In genomic region chr2:227267406-227268115, GRCh38 we compare ENCODE assay signal across 15 cellular contexts. TPM values are rescaled to one million over a fixed set of nuclear protein-coding genes. Genes with fewer than 3 reads are reported as not detected.
DNase-seq lines count a peak whose midpoint lies in the region; ATAC-seq and TF ChIP-seq lines count a peak whose summit lies in the region.
"Had no signal": no experiment of that assay in that cellular context is flagged by ENCODE, and none has a peak within 500 bp of the region (broad histone marks: within the 10 kb centered on the region; RNA-seq: fewer than 3 reads in every experiment).

No MANE protein-coding gene starts in this region.

- no peak overlapping the region for H3K4me3 ChIP-seq in heart left ventricle
- H3K4me3 ChIP-seq in skeletal muscle cell (ENCODE audit: low read depth, low read length): no peak overlapping the region
- H3K4me3 ChIP-seq: body of pancreas had no signal

- no peak overlapping the region for H3K27ac ChIP-seq in heart left ventricle
- H3K27ac ChIP-seq: body of pancreas had no signal

- H3K27me3 Mint-ChIP-seq in activated naive CD4-positive, alpha-beta T cell treated with anti-CD3 and anti-CD28 coated beads, Interleukin-2, amount 10 ng/mL, durations not matched to agents 7 days and 5 days: peaks cover 3% of the 10 kb centered on the region

- H3K4me1 Mint-ChIP-seq in activated naive CD4-positive, alpha-beta T cell treated with anti-CD3 and anti-CD28 coated beads, Interleukin-2, amount 10 ng/mL, durations not matched to agents 7 days and 5 days: no peaks in the 10 kb centered on the region

- peak; percentile 59 to 77 (median 70) for ATAC-seq in heart left ventricle
- ATAC-seq: body of pancreas had no signal

- H3K9me3 ChIP-seq in heart left ventricle: no peaks in the 10 kb centered on the region
- H3K9me3 ChIP-seq: body of pancreas had no signal

- intact Hi-C loops in heart left ventricle (cut with DNase I): no loop called here

- TF ChIP-seq POLR2A in heart left ventricle (IDR thresholded peaks at IDR 0.05): no peak

- peak; percentile 38 for DNase-seq in ELR (ENCODE audit: low read depth)
- DNase-seq in RPMI7951 (ENCODE audit: low read depth): peak; percentile 83
- DNase-seq in heart left ventricle: peak in 2 of 5 donors; percentile 31 to 46
- peak; percentile 1 for DNase-seq in skeletal muscle cell (ENCODE audit: low read depth)
- DNase-seq in retina: no peak
- no peak for DNase-seq in NCI-H774 (lab: John Stamatoyannopoulos, UW)
- no peak for DNase-seq in activated naive CD4-positive, alpha-beta T cell treated with anti-CD3 and anti-CD28 coated beads, Interleukin-2, amount 10 ng/mL, durations not matched to agents 7 days and 5 days
- DNase-seq: activated CD4-positive, alpha-beta T cell treated with anti-CD3 and anti-CD28 coated beads for 4 hours; activated naive CD4-positive, alpha-beta T cell treated with anti-CD3 and anti-CD28 coated beads for 36 hours; body of pancreas; Kasumi-1; kidney; NCI-H345; stimulated activated CD4-positive, alpha-beta T cell treated with anti-CD3 and anti-CD28 coated beads, Interleukin-4, amount 100 ng/mL, for 24 hours; stimulated activated CD8-positive, alpha-beta memory T cell treated with anti-CD3 and anti-CD28 coated beads, Interleukin-4, amount 100 ng/mL, for 48 hours had no signal

- H3K4me1 ChIP-seq in heart left ventricle: no peaks in the 10 kb centered on the region
- H3K4me1 ChIP-seq: body of pancreas had no signal

- no peaks in the 10 kb centered on the region for H3K27me3 ChIP-seq in heart left ventricle
- H3K27me3 ChIP-seq: body of pancreas had no signal

- H3K27ac Mint-ChIP-seq in activated naive CD4-positive, alpha-beta T cell treated with anti-CD3 and anti-CD28 coated beads, Interleukin-2, amount 10 ng/mL, durations not matched to agents 7 days and 5 days: no peak overlapping the region
- H3K27ac Mint-ChIP-seq: activated naive CD4-positive, alpha-beta T cell treated with anti-CD3 and anti-CD28 coated beads for 36 hours had no signal

- H3K9me3 Mint-ChIP-seq in activated naive CD4-positive, alpha-beta T cell treated with anti-CD3 and anti-CD28 coated beads, Interleukin-2, amount 10 ng/mL, durations not matched to agents 7 days and 5 days: no peaks in the 10 kb centered on the region
- H3K9me3 Mint-ChIP-seq: activated naive CD4-positive, alpha-beta T cell treated with anti-CD3 and anti-CD28 coated beads for 36 hours had no signal

- WGBS in heart left ventricle, 4 donors: 66 to 71% (median 68%) methylated on average over 10 of the region's 10 CpGs

- H3K4me3 Mint-ChIP-seq in activated naive CD4-positive, alpha-beta T cell treated with anti-CD3 and anti-CD28 coated beads, Interleukin-2, amount 10 ng/mL, durations not matched to agents 7 days and 5 days: no peak overlapping the region
- H3K4me3 Mint-ChIP-seq: activated naive CD4-positive, alpha-beta T cell treated with anti-CD3 and anti-CD28 coated beads for 36 hours had no signal

- no peaks in the 10 kb centered on the region for H3K36me3 Mint-ChIP-seq in activated naive CD4-positive, alpha-beta T cell treated with anti-CD3 and anti-CD28 coated beads, Interleukin-2, amount 10 ng/mL, durations not matched to agents 7 days and 5 days

- CTCF ChIA-PET in activated naive CD4-positive, alpha-beta T cell treated with anti-CD3 and anti-CD28 coated beads, Interleukin-2, amount 10 ng/mL, durations not matched to agents 7 days and 5 days (lab: Charles Lee): no interaction called here

- peaks cover 0 to 35% (median 0%) of the 10 kb centered on the region in 9 donors for H3K36me3 ChIP-seq in heart left ventricle

- TF ChIP-seq CTCF in heart left ventricle (IDR thresholded peaks at IDR 0.05): no peak

RNA-seq across cellular contexts. Expression of gene MFF, which starts 57.5 kb away (rescaled TPM):
- 162 and 180 TPM in 2 replicates for total RNA-seq in RPMI7951 (2014; rRNA removed; shearing (Covaris generic))
- 100 to 1,000 TPM in 2 of 9 donors, 10 to 100 TPM in 7; 62.7 to 117 (median 79.7) TPM for total RNA-seq in heart left ventricle
- polyA plus RNA-seq in heart left ventricle: 10 to 100 TPM; 60.1 to 86.5 TPM

Comparison
In these comparisons a context has a peak if more than half of its experiments do, and no peak if none do; other contexts are left out.
1. DNase-seq: peak in ELR (single experiment), RPMI7951 (single experiment) and skeletal muscle cell (single experiment); none in retina (single experiment), NCI-H774 (single experiment) and activated naive CD4-positive, alpha-beta T cell treated with anti-CD3 and anti-CD28 coated beads, Interleukin-2, amount 10 ng/mL, durations not matched to agents 7 days and 5 days (single experiment).